Comparison of ENCODE assay signal across 10 cellular contexts in the genomic region with DNA sequence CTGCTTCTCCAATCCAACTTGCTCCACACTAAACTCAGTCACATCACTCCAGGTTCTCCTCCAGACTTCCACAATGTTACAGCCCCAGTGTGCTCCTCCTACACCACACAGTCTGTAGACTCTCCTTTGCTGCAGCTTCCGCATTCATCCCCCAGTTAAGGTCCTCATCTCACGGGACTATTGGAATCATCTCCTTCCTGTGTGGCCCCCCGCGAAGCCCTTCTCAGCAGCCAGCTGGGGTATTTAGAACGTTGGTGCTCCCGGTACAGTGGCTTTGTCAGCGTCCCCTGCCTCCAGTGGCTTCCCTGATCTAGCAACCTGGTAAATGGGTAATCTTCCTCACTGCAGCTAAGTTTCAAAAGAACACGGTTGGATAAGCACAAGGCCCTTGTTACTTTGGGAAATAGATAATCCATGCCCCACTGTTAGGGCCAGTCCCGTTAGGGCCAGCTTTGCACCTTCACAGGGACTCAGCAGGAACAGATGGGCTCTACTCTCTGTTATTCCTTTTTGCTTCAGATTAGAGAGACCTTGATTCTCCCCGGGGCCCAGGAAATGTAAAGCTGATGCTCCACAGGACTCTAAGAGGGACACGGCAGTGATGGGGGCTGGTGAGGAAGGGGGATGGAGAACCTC. TPM values are rescaled to one million over a fixed set of nuclear protein-coding genes. Genes with fewer than 3 reads are reported as not detected.
DNase-seq lines count a peak whose midpoint lies in the region; ATAC-seq and TF ChIP-seq lines count a peak whose summit lies in the region.
"Had no signal": no experiment of that assay in that cellular context is flagged by ENCODE, and none has a peak within 500 bp of the region (broad histone marks: within the 10 kb centered on the region; RNA-seq: fewer than 3 reads in every experiment).

No MANE protein-coding gene starts in this region.

- H3K4me3 ChIP-seq in colonic mucosa (peak overlapping the region; percentile 20), mesenchymal stem cell (ENCODE audit: insufficient read depth in 1 of 2, low read depth in 1 of 2, low read length in 2 of 2) (peak overlapping the region in 1 of 2 experiments; percentile 71), thoracic aorta (peak overlapping the region; percentile 61)

- WGBS in mesenchymal stem cell, result 43% methylated on average over 11 of the region's 11 CpGs

- no peaks in the 10 kb centered on the region for H3K4me1 ChIP-seq in colonic mucosa
- H3K4me1 ChIP-seq in mesenchymal stem cell (ENCODE audit: control insufficient read depth, insufficient read depth, low read depth, low read length), result peaks cover 20% of the 10 kb centered on the region
- peaks cover 0 to 12% of the 10 kb centered on the region in 2 donors for H3K4me1 ChIP-seq in thoracic aorta (ENCODE audit: control insufficient read depth in 1 of 2, low read depth in 2 of 2)

- H4K91ac ChIP-seq in mesenchymal stem cell (ENCODE audit: low read length), result no peak overlapping the region

- TF ChIP-seq CTCF in colonic mucosa (IDR thresholded peaks at IDR 0.05), result no peak
- TF ChIP-seq CTCF in thoracic aorta (IDR thresholded peaks at IDR 0.05), result no peak

- H4K8ac ChIP-seq in mesenchymal stem cell (ENCODE audit: low read length), result no peak overlapping the region

- H3K27ac ChIP-seq in colonic mucosa (no peak overlapping the region), mesenchymal stem cell (ENCODE audit: low read length, poor library complexity, severe bottlenecking) (no peak overlapping the region), thoracic aorta (no peak overlapping the region)
- H3K27ac ChIP-seq: 22Rv1 had no signal

- H2AFZ ChIP-seq in mesenchymal stem cell (ENCODE audit: low read depth, low read length), result peak overlapping the region; percentile 76

- H3K79me1 ChIP-seq in mesenchymal stem cell (replicated peaks; ENCODE audit: low read length, poor library complexity, severe bottlenecking), result no peaks in the 10 kb centered on the region

- H3K36me3 ChIP-seq in colonic mucosa (no peaks in the 10 kb centered on the region), mesenchymal stem cell (ENCODE audit: control insufficient read depth in 1 of 2, insufficient read depth in 2 of 2, low read depth in 1 of 2, low read length in 2 of 2) (no peaks in the 10 kb centered on the region), thoracic aorta (no peaks in the 10 kb centered on the region)

- no peak overlapping the region for H2AK5ac ChIP-seq in mesenchymal stem cell (ENCODE audit: low read length, severe bottlenecking)

- H3K9ac ChIP-seq in colonic mucosa (ENCODE audit: low read depth in 2 of 2, low read length in 2 of 2) (peak overlapping the region in 1 of 2 donors; percentile 56), mesenchymal stem cell (ENCODE audit: low read length) (peak overlapping the region; percentile 79)

- no peak overlapping the region for H3K23ac ChIP-seq in mesenchymal stem cell (ENCODE audit: low read length in 2 of 2)

- H3K4ac ChIP-seq in mesenchymal stem cell (ENCODE audit: low read depth in 1 of 2, low read length in 2 of 2), result no peak overlapping the region

- no peak overlapping the region for H2BK15ac ChIP-seq in mesenchymal stem cell (ENCODE audit: low read depth, poor library complexity, severe bottlenecking)

- H3K14ac ChIP-seq in mesenchymal stem cell (ENCODE audit: low read length in 2 of 2), result peak overlapping the region in 1 of 2 experiments; percentile 26

- H3K9me3 ChIP-seq in colonic mucosa (no peaks in the 10 kb centered on the region), mesenchymal stem cell (ENCODE audit: control insufficient read depth, low read length) (no peaks in the 10 kb centered on the region), thoracic aorta (no peaks in the 10 kb centered on the region)

- DNase-seq in DMS 273 (lab: John Stamatoyannopoulos, UW; ENCODE audit: unreplicated experiment) (peak; percentile 49), DMS 273 treated with DMSO at 0.1 percent for 48 hours (lab: John Stamatoyannopoulos, UW) (no peak), colonic mucosa (no peak), mesenchymal stem cell (no peak), thoracic aorta (ENCODE audit: low spot score) (no peak), cerebellar nuclear complex (lab: John Stamatoyannopoulos, UW) (no peak), GF-D8 (lab: John Stamatoyannopoulos, UW) (no peak)
- DNase-seq: NCI-H1436 treated with DMSO at 0.1 percent for 48 hours had no signal

- H2BK5ac ChIP-seq in mesenchymal stem cell (ENCODE audit: low read depth, low read length, poor library complexity, severe bottlenecking), result no peak overlapping the region

- no peak overlapping the region for H2BK120ac ChIP-seq in mesenchymal stem cell (ENCODE audit: low read depth, low read length)

- intact Hi-C loops in colonic mucosa (cut with DNase I), result no loop called here

- ATAC-seq in thoracic aorta (ENCODE audit: insufficient number of reproducible peaks, low FRiP score, low read depth) (no peak), GM18870 (IDR thresholded peaks at IDR 0.05; ENCODE audit: unreplicated experiment) (no peak)

- peak overlapping the region; percentile 18 to 54 for H3K18ac ChIP-seq in mesenchymal stem cell (ENCODE audit: low read depth in 1 of 2, low read length in 2 of 2)

- peak overlapping the region; percentile 65 to 72 for H2BK12ac ChIP-seq in mesenchymal stem cell (ENCODE audit: low read length in 2 of 2)

- peaks cover 20% of the 10 kb centered on the region for H3K27me3 ChIP-seq in colonic mucosa
- H3K27me3 ChIP-seq in mesenchymal stem cell (ENCODE audit: control insufficient read depth in 1 of 2, insufficient read depth in 1 of 2, low read length in 2 of 2), result peaks cover 15 to 17% of the 10 kb centered on the region in 2 experiments
- H3K27me3 ChIP-seq in thoracic aorta (replicated peaks; ENCODE audit: insufficient read depth), result no peaks in the 10 kb centered on the region

- peak overlapping the region; percentile 92 for H3K4me2 ChIP-seq in mesenchymal stem cell (ENCODE audit: low read length, poor library complexity, severe bottlenecking)

RNA-seq across cellular contexts. Expression of gene TSPAN11, which starts 0.8 kb away (rescaled TPM):
- total RNA-seq in colonic mucosa, result 1 to 10 TPM; 1.3 to 8.2 TPM
- polyA plus RNA-seq in mesenchymal stem cell (2013, experiment 1 of 2), result 2.3 TPM
- polyA plus RNA-seq in mesenchymal stem cell (2013, experiment 2 of 2), result 2.1 TPM
- total RNA-seq in thoracic aorta, result 1 to 10 TPM in 1 of 2 donors, under 1 TPM in 1; 0.41 to 3.0 TPM
